In genomic region chr15:92949604-92950249, GRCh38 we compare ENCODE assay signal across 1 cellular context.
TF ChIP-seq lines count a peak whose summit lies in the region.

No MANE protein-coding gene starts in this region.

TF ChIP-seq in GM12878, 131 proteins besides CTCF, POLR2A, EP300 and RAD21 (continued from another document):
- TF ChIP-seq RELA (IDR thresholded peaks at IDR 0.05; ENCODE audit: borderline replicate concordance, partially characterized antibody) (no peak), MTA2 (IDR thresholded peaks at IDR 0.05; ENCODE audit: low read depth) (no peak), PKNOX1 (IDR thresholded peaks at IDR 0.05) (no peak), ZBED1 (IDR thresholded peaks at IDR 0.05; ENCODE audit: borderline replicate concordance) (no peak), LARP7 (IDR thresholded peaks at IDR 0.05) (no peak), CUX1 (IDR thresholded peaks at IDR 0.05; ENCODE audit: insufficient replicate concordance, low read depth, low read length) (no peak), BCL11A (IDR thresholded peaks at IDR 0.05; ENCODE audit: low read depth, low read length) (no peak), NFXL1 (IDR thresholded peaks at IDR 0.05; ENCODE audit: borderline replicate concordance) (no peak), BMI1 (IDR thresholded peaks at IDR 0.05; ENCODE audit: borderline replicate concordance) (no peak), TCF3 (IDR thresholded peaks at IDR 0.05; ENCODE audit: borderline replicate concordance, insufficient read depth, low read depth, low read length) (no peak), ETV6 (conservative IDR thresholded peaks at IDR 0.05 in 1 of 2, IDR thresholded peaks at IDR 0.05 in 1 of 2; ENCODE audit: borderline replicate concordance in 1 of 2, low read depth in 1 of 2) (no peak), RFX5 (IDR thresholded peaks at IDR 0.05; ENCODE audit: low read depth, low read length) (no peak), ZNF384 (IDR thresholded peaks at IDR 0.05; ENCODE audit: borderline replicate concordance, low read depth, low read length) (no peak), ZSCAN29 (IDR thresholded peaks at IDR 0.05) (no peak), DPF2 (IDR thresholded peaks at IDR 0.05) (no peak), SIX5 (IDR thresholded peaks at IDR 0.05; ENCODE audit: low read depth, low read length, severe bottlenecking) (no peak), JUNB (IDR thresholded peaks at IDR 0.05) (no peak), GABPA (IDR thresholded peaks at IDR 0.05; ENCODE audit: low read depth) (no peak), SMC3 (IDR thresholded peaks at IDR 0.05; ENCODE audit: borderline replicate concordance, low read length) (no peak), RELB (IDR thresholded peaks at IDR 0.05; ENCODE audit: low read depth) (peak; percentile 43; the same call in 1 of the 2 replicates), CEBPZ (IDR thresholded peaks at IDR 0.05; ENCODE audit: low read depth, low read length) (no peak), KLF5 (IDR thresholded peaks at IDR 0.05; ENCODE audit: partially characterized antibody) (peak; percentile 74), POU2F2 (IDR thresholded peaks at IDR 0.05; ENCODE audit: borderline replicate concordance, low read depth, low read length) (no peak), BACH1 (IDR thresholded peaks at IDR 0.05; ENCODE audit: borderline replicate concordance) (no peak), POLR2AphosphoS5 (IDR thresholded peaks at IDR 0.05; ENCODE audit: low read length) (0 out of 2 replicates have a peak, but pooled peaks have one; percentile 19)
